ENCODE assay signal across 9 cellular contexts in the genomic region with DNA sequence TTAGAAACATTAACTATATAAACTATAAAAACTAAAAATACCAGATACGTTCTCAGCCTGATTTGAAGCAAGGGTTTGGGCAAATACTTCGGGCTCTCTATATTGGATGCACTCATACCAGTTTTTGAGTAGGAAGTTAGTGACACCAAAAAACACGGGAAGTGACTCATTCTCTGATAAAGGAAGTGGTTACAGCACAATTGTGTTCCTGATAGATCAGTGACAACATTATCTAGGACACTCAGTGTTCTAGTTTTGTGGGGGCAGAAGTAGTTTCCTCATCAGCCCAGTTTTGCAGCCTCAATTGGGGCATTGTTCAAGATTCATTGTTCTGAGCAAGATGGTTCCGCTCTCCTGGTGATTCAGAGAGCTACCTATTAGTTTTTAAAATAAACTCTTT.
DNase-seq lines count a peak whose midpoint lies in the region; ATAC-seq lines count a peak whose summit lies in the region.
"Had no signal": no experiment of that assay in that cellular context is flagged by ENCODE, and none has a peak within 500 bp of the region (broad histone marks: within the 10 kb centered on the region; RNA-seq: fewer than 3 reads in every experiment).

No MANE protein-coding gene starts in this region.

- DNase-seq in T-cell (peak in 31 of 34 experiments; percentile 2 to 52 (median 28)), NCI-H1417 (lab: John Stamatoyannopoulos, UW) (no peak), retina (no peak)
- DNase-seq in effector CD4-positive, alpha-beta T cell = peak; percentile 21
- peak; percentile 44 for DNase-seq in stimulated activated CD4-positive, alpha-beta T cell treated with anti-CD3 and anti-CD28 coated beads, Interleukin-2, amount 100 ng/mL, for 4 hours (ENCODE audit: low read depth)

- H3K4me3 Mint-ChIP-seq in T-cell = peak overlapping the region; percentile 57 to 71 (median 63)
- H3K4me3 Mint-ChIP-seq: memory B cell had no signal

- POLR2A ChIA-PET in T-cell (lab: Charles Lee) = interaction anchor here in 1 of 2 donors (0.6 kb wide), 1 partner anchor 1736 kb away, joined by 4 read pairs; no protein-coding TSS in a partner anchor

- peak; percentile 87 for ATAC-seq in GM18517 (IDR thresholded peaks at IDR 0.05; ENCODE audit: unreplicated experiment)
- peak; percentile 81 for ATAC-seq in HG03135 (IDR thresholded peaks at IDR 0.05; ENCODE audit: unreplicated experiment)
- ATAC-seq in T-cell (replicated peaks in 1 of 4) = peak; percentile 90 to 95 (median 92)
- ATAC-seq in HG02884 (IDR thresholded peaks at IDR 0.05; ENCODE audit: unreplicated experiment) = no peak

- peaks cover 0 to 11% (median 0%) of the 10 kb centered on the region in 3 donors for H3K9me3 Mint-ChIP-seq in T-cell

- CTCF ChIA-PET in T-cell (lab: Charles Lee) = no interaction called here

- no peaks in the 10 kb centered on the region for H3K27me3 Mint-ChIP-seq in T-cell
- H3K27me3 Mint-ChIP-seq: memory B cell had no signal

- H3K4me1 Mint-ChIP-seq in T-cell = peaks cover 48 to 62% (median 57%) of the 10 kb centered on the region in 3 donors

- H3K27ac Mint-ChIP-seq in T-cell = peak overlapping the region; percentile 86 to 94
- H3K27ac Mint-ChIP-seq: memory B cell had no signal

- H3K36me3 Mint-ChIP-seq in T-cell = peaks cover 9% of the 10 kb centered on the region
- H3K36me3 Mint-ChIP-seq: memory B cell had no signal

Comparison
In these comparisons a context has a peak if more than half of its experiments do, and no peak if none do; other contexts are left out.
1. DNase-seq: peak in T-cell (31 of 34), effector CD4-positive, alpha-beta T cell (single experiment) and stimulated activated CD4-positive, alpha-beta T cell treated with anti-CD3 and anti-CD28 coated beads, Interleukin-2, amount 100 ng/mL, for 4 hours (single experiment); none in NCI-H1417 (0 of 3) and retina (single experiment).